Comparison of ENCODE assay signal across 8 cellular contexts in genomic region chr1:151909167-151910149, GRCh38.
DNase-seq lines count a peak whose midpoint lies in the region; ATAC-seq and TF ChIP-seq lines count a peak whose summit lies in the region.

TSS of gene THEM4 (minus strand) at chr1:151909511. CDS start at chr1:151909458, 53 bp downstream.

- DNase-seq in DMS 273 (lab: John Stamatoyannopoulos, UW; ENCODE audit: unreplicated experiment) (peak; percentile 99), RWPE2 (ENCODE audit: low spot score) (peak; percentile 98), fibroblast of pulmonary artery (ENCODE audit: low read depth) (peak; percentile 97)
- peak; percentile 93 for DNase-seq in activated T-helper 9 cell treated with anti-CD3 and anti-CD28 coated beads, Interleukin-2, amount 50 U/mL, for 16 hours (ENCODE audit: low read depth)
- DNase-seq in stimulated activated naive CD8-positive, alpha-beta T cell treated with anti-CD3 and anti-CD28 coated beads, Interleukin-15, Interleukin-2, amounts not matched to agents 100 U/mL and 50 U/mL, for 24 hours: peak; percentile 99

- H3K27me3 ChIP-seq in HUES48 (ENCODE audit: control insufficient read depth, insufficient read depth, low read length) (no peaks in the 10 kb centered on the region), RWPE2 (ENCODE audit: insufficient read depth, poor library complexity, severe bottlenecking) (no peaks in the 10 kb centered on the region)

- H3K4me1 ChIP-seq in HUES48 (ENCODE audit: control insufficient read depth, insufficient read depth, low read length): peaks cover 10% of the 10 kb centered on the region; the same call in 1 of the 2 replicates
- H3K4me1 ChIP-seq in RWPE2 (ENCODE audit: insufficient read depth, poor library complexity, severe bottlenecking): no peaks in the 10 kb centered on the region

- peaks cover 30% of the 10 kb centered on the region for H3K9me3 Mint-ChIP-seq in nephron

- peak within 1 kb of the TSS; percentile 87 to 91 (median 87) for H3K4me3 Mint-ChIP-seq in nephron

- H3K4me1 Mint-ChIP-seq in nephron: peaks cover 24% of the 10 kb centered on the region

- H3K9ac ChIP-seq in HUES48 (ENCODE audit: low read depth, low read length): peak within 1 kb of the TSS; percentile 87

- H3K27ac Mint-ChIP-seq in nephron: peak within 1 kb of the TSS; percentile 78 to 91 (median 90)

- peak within 1 kb of the TSS; percentile 83 for H3K4me3 ChIP-seq in HUES48 (ENCODE audit: low read depth, low read length)
- peak within 1 kb of the TSS; percentile 64 for H3K4me3 ChIP-seq in RWPE2 (ENCODE audit: severe bottlenecking)
- H3K4me3 ChIP-seq in fibroblast of pulmonary artery (replicated peaks; ENCODE audit: low read depth, low read length): peak within 1 kb of the TSS; percentile 89

- H3K27me3 Mint-ChIP-seq in nephron (ENCODE audit: low read depth): no peaks in the 10 kb centered on the region

- H3K36me3 ChIP-seq in HUES48 (ENCODE audit: control insufficient read depth, insufficient read depth, low read length): peaks cover 4% of the 10 kb centered on the region; the same call in 1 of the 2 replicates
- peaks cover 14% of the 10 kb centered on the region for H3K36me3 ChIP-seq in RWPE2 (ENCODE audit: low read depth)

- H3K36me3 Mint-ChIP-seq in nephron (ENCODE audit: low read depth): peaks cover 40% of the 10 kb centered on the region

- H3K9me3 ChIP-seq in HUES48 (ENCODE audit: control insufficient read depth, insufficient read depth, low read length): peaks cover 13% of the 10 kb centered on the region
- peaks cover 9% of the 10 kb centered on the region for H3K9me3 ChIP-seq in RWPE2 (ENCODE audit: severe bottlenecking)

- ATAC-seq in GM21423 (IDR thresholded peaks at IDR 0.05; ENCODE audit: unreplicated experiment) (peak; percentile 98), RWPE2 (ENCODE audit: low read depth) (peak; percentile 98)
- peak; percentile 97 for ATAC-seq in stimulated activated naive CD8-positive, alpha-beta T cell treated with anti-CD3 and anti-CD28 coated beads, Interleukin-15, Interleukin-2, amounts not matched to agents 100 U/mL and 50 U/mL, for 24 hours

- peak within 1 kb of the TSS; percentile 93 for H3K27ac ChIP-seq in HUES48 (ENCODE audit: low read depth, low read length)
- H3K27ac ChIP-seq in RWPE2 (ENCODE audit: poor library complexity, severe bottlenecking): peak within 1 kb of the TSS; percentile 53

- TF ChIP-seq CTCF in RWPE2 (IDR thresholded peaks at IDR 0.05; ENCODE audit: poor library complexity, severe bottlenecking) (no peak), fibroblast of pulmonary artery (IDR thresholded peaks at IDR 0.05; ENCODE audit: low read length, missing control alignments) (no peak), nephron (IDR thresholded peaks at IDR 0.05; ENCODE audit: unreplicated experiment in 3 of 3) (peak; percentile 33 to 37 (median 34))

Comparison
In these comparisons a context has a peak if more than half of its experiments do, and no peak if none do; other contexts are left out.
1. Peak in every context shown above with its lines: DNase-seq, ATAC-seq, H3K4me3 ChIP-seq and H3K27ac ChIP-seq.
2. CTCF ChIP-seq: peak in nephron (3 of 3); none in RWPE2 (single experiment) and fibroblast of pulmonary artery (single experiment).